Comparison of ENCODE assay signal across 16 cellular contexts in the genomic region with DNA sequence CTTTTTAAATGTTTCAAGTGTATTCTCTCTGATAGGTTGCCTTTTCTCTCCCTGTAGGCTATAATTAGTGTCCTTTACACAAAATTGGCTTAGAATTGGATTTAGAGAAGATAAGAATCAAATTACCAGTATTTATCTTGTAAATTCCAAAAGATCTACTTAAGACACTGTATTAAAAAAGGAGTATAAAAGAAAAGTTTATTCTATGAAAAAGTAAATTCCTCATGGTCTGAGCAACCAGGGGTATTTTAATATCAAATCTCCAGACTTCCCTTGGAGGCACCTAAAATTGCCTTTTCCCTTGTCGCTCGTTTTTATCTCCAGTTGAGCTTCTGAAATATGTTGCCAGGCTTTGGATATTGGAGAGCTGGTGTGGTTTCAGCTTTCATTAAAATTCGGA.
"Had no signal": no experiment of that assay in that cellular context is flagged by ENCODE, and none has a peak within 500 bp of the region (broad histone marks: within the 10 kb centered on the region; RNA-seq: fewer than 3 reads in every experiment).

No MANE protein-coding gene starts in this region.

- H3K36me3 ChIP-seq: colonic mucosa, WERI-Rb-1 had no signal

- H3K9me3 Mint-ChIP-seq: activated CD4-positive, alpha-beta memory T cell treated with anti-CD3 and anti-CD28 coated beads, Interleukin-2, amount 10 ng/mL, durations not matched to agents 7 days and 5 days; activated naive CD8-positive, alpha-beta T cell treated with anti-CD3 and anti-CD28 coated beads, Interleukin-2, amount 10 ng/mL, durations not matched to agents 7 days and 5 days; neural crest cell; stimulated activated naive B cell treated with anti-CD40 and anti-IgM and Interleukin-4, amounts not matched to agents 10 μg/mL and 1 μg/mL and 100 μg/mL, for 72 hours had no signal

- H3K27ac Mint-ChIP-seq: activated CD4-positive, alpha-beta memory T cell treated with anti-CD3 and anti-CD28 coated beads, Interleukin-2, amount 10 ng/mL, durations not matched to agents 7 days and 5 days; activated CD4-positive, alpha-beta T cell treated with anti-CD3 and anti-CD28 coated beads for 36 hours; activated naive CD8-positive, alpha-beta T cell treated with anti-CD3 and anti-CD28 coated beads, Interleukin-2, amount 10 ng/mL, durations not matched to agents 7 days and 5 days; stimulated activated naive B cell treated with anti-CD40 and anti-IgM and Interleukin-4, amounts not matched to agents 10 μg/mL and 1 μg/mL and 100 μg/mL, for 72 hours had no signal

- H3K27me3 ChIP-seq: colonic mucosa, gastroesophageal sphincter had no signal

- H3K9me3 ChIP-seq: colonic mucosa, gastroesophageal sphincter had no signal

- H3K27me3 Mint-ChIP-seq: activated CD4-positive, alpha-beta T cell treated with anti-CD3 and anti-CD28 coated beads for 36 hours; stimulated activated naive B cell treated with anti-CD40 and anti-IgM and Interleukin-4, amounts not matched to agents 10 μg/mL and 1 μg/mL and 100 μg/mL, for 72 hours had no signal

- H3K4me1 ChIP-seq: colonic mucosa had no signal

- H3K27ac ChIP-seq: colonic mucosa, gastroesophageal sphincter, WERI-Rb-1 had no signal

- H3K36me3 Mint-ChIP-seq: activated naive CD8-positive, alpha-beta T cell treated with anti-CD3 and anti-CD28 coated beads, Interleukin-2, amount 10 ng/mL, durations not matched to agents 7 days and 5 days had no signal

- H3K4me3 Mint-ChIP-seq: activated CD4-positive, alpha-beta memory T cell treated with anti-CD3 and anti-CD28 coated beads, Interleukin-2, amount 10 ng/mL, durations not matched to agents 7 days and 5 days; activated CD4-positive, alpha-beta T cell treated with anti-CD3 and anti-CD28 coated beads for 36 hours; activated naive CD8-positive, alpha-beta T cell treated with anti-CD3 and anti-CD28 coated beads, Interleukin-2, amount 10 ng/mL, durations not matched to agents 7 days and 5 days; neural crest cell; stimulated activated naive B cell treated with anti-CD40 and anti-IgM and Interleukin-4, amounts not matched to agents 10 μg/mL and 1 μg/mL and 100 μg/mL, for 72 hours had no signal

- DNase-seq: activated CD4-positive, alpha-beta memory T cell treated with anti-CD3 and anti-CD28 coated beads, Interleukin-2, amount 10 ng/mL, durations not matched to agents 7 days and 5 days; activated CD4-positive, alpha-beta T cell treated with anti-CD3 and anti-CD28 coated beads for 36 hours; activated gamma-delta T cell treated with Interleukin-2 at 50 U/mL for 16 hours; activated naive CD8-positive, alpha-beta T cell treated with anti-CD3 and anti-CD28 coated beads, Interleukin-2, amount 10 ng/mL, durations not matched to agents 7 days and 5 days; activated T-cell treated with anti-CD3 and anti-CD28 coated beads, Interleukin-2, amount 50 U/mL, for 48 hours; colonic mucosa; effector memory CD4-positive, alpha-beta T cell; left ventricle myocardium superior; mesenchymal stem cell; small intestine; stimulated activated naive B cell treated with anti-CD40 and anti-IgM and Interleukin-4, amounts not matched to agents 10 μg/mL and 1 μg/mL and 100 μg/mL, for 72 hours; substantia nigra; T-helper 9 cell; WERI-Rb-1 had no signal

- ATAC-seq: activated CD4-positive, alpha-beta T cell treated with anti-CD3 and anti-CD28 coated beads for 36 hours; gastroesophageal sphincter; left ventricle myocardium superior; stimulated activated naive B cell treated with anti-CD40 and anti-IgM and Interleukin-4, amounts not matched to agents 10 μg/mL and 1 μg/mL and 100 μg/mL, for 72 hours had no signal

- H3K4me3 ChIP-seq: colonic mucosa, gastroesophageal sphincter had no signal
